ENCODE assay signal across 12 cellular contexts in the genomic region with DNA sequence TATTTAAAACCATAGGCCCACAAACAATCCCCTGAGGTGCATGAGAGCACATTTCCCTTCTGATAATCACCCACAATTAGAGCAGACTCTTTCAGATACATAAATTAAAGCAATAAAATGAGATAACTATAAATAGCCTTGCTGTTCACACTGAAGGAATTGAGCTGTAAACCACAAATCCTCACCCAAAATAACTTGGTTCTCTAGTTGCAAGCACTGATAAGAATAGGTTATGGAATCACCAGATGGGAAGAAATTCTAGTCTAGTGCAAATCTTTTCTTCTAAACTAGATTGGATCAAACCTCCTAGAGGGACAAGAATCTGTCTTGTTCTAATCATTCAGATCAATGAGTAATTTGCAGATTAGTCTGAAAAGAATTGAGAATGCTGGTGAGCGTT.
"Had no signal": no experiment of that assay in that cellular context is flagged by ENCODE, and none has a peak within 500 bp of the region (broad histone marks: within the 10 kb centered on the region; RNA-seq: fewer than 3 reads in every experiment).

No MANE protein-coding gene starts in this region.

- H3K4me1 ChIP-seq: adrenal gland, upper lobe of right lung had no signal

- DNase-seq: activated CD4-positive, alpha-beta T cell treated with anti-CD3 and anti-CD28 coated beads, Interleukin-2, amount 10 ng/mL, durations not matched to agents 24 days and 14 days; activated CD4-positive, CD25-positive, alpha-beta regulatory T cell; activated naive CD4-positive, alpha-beta T cell treated with anti-CD3 and anti-CD28 coated beads, Interleukin-2, amount 10 ng/mL, durations not matched to agents 7 days and 5 days; adrenal gland; effector memory CD4-positive, alpha-beta T cell; foreskin melanocyte; kidney glomerular epithelial cell; left ventricle myocardium superior; mesendoderm; right cardiac atrium; upper lobe of right lung had no signal

- H3K9me3 ChIP-seq: adrenal gland, suprapubic skin, upper lobe of right lung had no signal

- H3K27me3 ChIP-seq: suprapubic skin, upper lobe of right lung had no signal

- H3K36me3 ChIP-seq: adrenal gland, suprapubic skin, upper lobe of right lung had no signal

- ATAC-seq: left ventricle myocardium superior, right cardiac atrium, upper lobe of right lung had no signal

- H3K27ac ChIP-seq: adrenal gland, suprapubic skin, upper lobe of right lung had no signal

- H3K4me3 ChIP-seq: adrenal gland, suprapubic skin, upper lobe of right lung had no signal
